ENCODE assay signal across 1 cellular context in the genomic region with DNA sequence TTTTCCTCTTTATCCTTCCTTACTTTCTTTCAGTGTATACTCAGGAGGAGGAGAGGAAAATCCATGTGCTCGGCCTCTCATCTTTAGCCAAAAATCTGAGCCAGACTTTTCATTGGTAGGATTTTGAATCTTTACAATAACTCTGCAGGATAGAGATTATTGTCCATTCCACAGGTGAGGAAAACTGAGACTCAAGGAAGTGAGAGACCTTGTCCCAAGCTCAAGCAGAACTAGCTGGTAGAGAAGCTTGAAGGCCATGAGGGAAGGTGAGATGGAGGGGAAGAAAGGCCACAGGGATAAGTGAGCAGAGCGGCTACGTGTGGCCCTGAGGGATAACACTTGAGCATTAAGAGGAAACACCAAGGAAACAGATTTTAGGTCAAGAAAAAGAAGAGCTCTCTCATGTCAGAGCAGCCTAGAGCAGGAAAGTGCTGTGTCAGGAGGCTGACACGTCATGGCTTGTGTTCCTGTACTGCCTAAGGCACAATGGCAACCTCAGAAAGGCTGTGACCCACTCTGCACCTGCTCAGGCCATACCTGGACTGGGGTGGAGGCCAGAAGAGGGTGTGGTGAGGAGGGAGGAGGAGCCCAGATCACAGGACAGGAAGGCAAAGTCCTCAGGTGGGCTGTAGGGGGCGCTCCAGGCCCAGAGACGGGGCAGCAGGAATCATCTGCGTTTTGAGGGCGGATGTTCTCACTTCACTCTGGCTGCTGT.
TF ChIP-seq lines count a peak whose summit lies in the region.

No MANE protein-coding gene starts in this region.

TF ChIP-seq in K562, 482 proteins besides CTCF, POLR2A, EP300 and RAD21 (continued from another document and continues in another):
- TF ChIP-seq POLR2H (tag; IDR thresholded peaks at IDR 0.05; ENCODE audit: low read depth), result no peak
- TF ChIP-seq ZNF507 (tag; conservative IDR thresholded peaks at IDR 0.05), result no peak
- TF ChIP-seq ZSCAN32 (CRISPR knock-in tag; IDR thresholded peaks at IDR 0.05), result no peak
- TF ChIP-seq PML (IDR thresholded peaks at IDR 0.05; ENCODE audit: low read length), result no peak
- no peak for TF ChIP-seq HIVEP1 (CRISPR knock-in tag; IDR thresholded peaks at IDR 0.05)
- TF ChIP-seq RBM17 (IDR thresholded peaks at IDR 0.05; ENCODE audit: borderline replicate concordance, low read depth, low read length), result no peak
- no peak for TF ChIP-seq CLOCK (CRISPR knock-in tag; IDR thresholded peaks at IDR 0.05; ENCODE audit: borderline replicate concordance)
- TF ChIP-seq ZNF232 (CRISPR knock-in tag; IDR thresholded peaks at IDR 0.05), result no peak
- no peak for TF ChIP-seq ZNF668 (CRISPR knock-in tag; IDR thresholded peaks at IDR 0.05)
- no peak for TF ChIP-seq PCBP1 (IDR thresholded peaks at IDR 0.05; ENCODE audit: low read depth, low read length, poor library complexity, severe bottlenecking)
- peak in 1 of 3 experiments; percentile 39 for TF ChIP-seq YY1 (IDR thresholded peaks at IDR 0.05; ENCODE audit: borderline replicate concordance in 1 of 3, control insufficient read depth in 1 of 3, extremely low read depth in 1 of 3, insufficient read depth in 3 of 3, insufficient read length in 1 of 3, insufficient replicate concordance in 2 of 3, low read depth in 1 of 3, low read length in 2 of 3)
- TF ChIP-seq RFX7 (CRISPR knock-in tag; IDR thresholded peaks at IDR 0.05), result no peak
- TF ChIP-seq ZNF586 (CRISPR knock-in tag; conservative IDR thresholded peaks at IDR 0.05), result no peak
- TF ChIP-seq ZNF311 (CRISPR knock-in tag; IDR thresholded peaks at IDR 0.05), result no peak
- TF ChIP-seq, protein P1, sequence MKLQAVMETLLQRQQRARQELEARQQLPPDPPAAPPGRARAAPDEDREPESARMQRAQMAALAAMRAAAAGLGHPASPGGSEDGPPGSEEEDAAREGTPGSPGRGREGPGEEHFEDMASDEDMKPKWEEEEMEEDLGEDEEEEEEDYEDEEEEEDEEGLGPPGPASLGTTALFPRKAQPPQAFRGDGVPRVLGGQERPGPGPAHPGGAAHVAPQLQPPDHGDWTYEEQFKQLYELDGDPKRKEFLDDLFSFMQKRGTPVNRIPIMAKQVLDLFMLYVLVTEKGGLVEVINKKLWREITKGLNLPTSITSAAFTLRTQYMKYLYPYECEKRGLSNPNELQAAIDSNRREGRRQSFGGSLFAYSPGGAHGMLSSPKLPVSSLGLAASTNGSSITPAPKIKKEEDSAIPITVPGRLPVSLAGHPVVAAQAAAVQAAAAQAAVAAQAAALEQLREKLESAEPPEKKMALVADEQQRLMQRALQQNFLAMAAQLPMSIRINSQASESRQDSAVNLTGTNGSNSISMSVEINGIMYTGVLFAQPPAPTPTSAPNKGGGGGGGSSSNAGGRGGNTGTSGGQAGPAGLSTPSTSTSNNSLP (IDR thresholded peaks at IDR 0.05; ENCODE audit: borderline replicate concordance, low read depth, low read length), result no peak
- TF ChIP-seq RBFOX2 (IDR thresholded peaks at IDR 0.05; ENCODE audit: low read depth, low read length), result no peak
- no peak for TF ChIP-seq GATAD2B (IDR thresholded peaks at IDR 0.05; ENCODE audit: borderline replicate concordance)
- no peak for TF ChIP-seq TEAD2 (tag; IDR thresholded peaks at IDR 0.05)
- TF ChIP-seq JUND (IDR thresholded peaks at IDR 0.05; ENCODE audit: borderline replicate concordance, low read depth, low read length), result no peak
- TF ChIP-seq JUND (tag; IDR thresholded peaks at IDR 0.05; ENCODE audit: borderline replicate concordance, low read depth, low read length), result no peak; the same call in 2 of the 3 replicates
- no peak for TF ChIP-seq ETS2 (tag; IDR thresholded peaks at IDR 0.05; ENCODE audit: borderline replicate concordance, poor library complexity, severe bottlenecking)
- no peak for TF ChIP-seq SRF (CRISPR knock-in tag; IDR thresholded peaks at IDR 0.05)
- TF ChIP-seq HLTF (IDR thresholded peaks at IDR 0.05), result no peak
- no peak for TF ChIP-seq SUPT5H (IDR thresholded peaks at IDR 0.05)
- no peak for TF ChIP-seq RHOXF2B (CRISPR knock-in tag; conservative IDR thresholded peaks at IDR 0.05)
- TF ChIP-seq SMARCB1 (IDR thresholded peaks at IDR 0.05; ENCODE audit: insufficient read length, low read depth), result no peak
- TF ChIP-seq ID3 (CRISPR knock-in tag; IDR thresholded peaks at IDR 0.05), result no peak
- no peak for TF ChIP-seq ID3 (tag; IDR thresholded peaks at IDR 0.05)
- TF ChIP-seq PTRF (tag; IDR thresholded peaks at IDR 0.05), result no peak
- TF ChIP-seq, protein P2, sequence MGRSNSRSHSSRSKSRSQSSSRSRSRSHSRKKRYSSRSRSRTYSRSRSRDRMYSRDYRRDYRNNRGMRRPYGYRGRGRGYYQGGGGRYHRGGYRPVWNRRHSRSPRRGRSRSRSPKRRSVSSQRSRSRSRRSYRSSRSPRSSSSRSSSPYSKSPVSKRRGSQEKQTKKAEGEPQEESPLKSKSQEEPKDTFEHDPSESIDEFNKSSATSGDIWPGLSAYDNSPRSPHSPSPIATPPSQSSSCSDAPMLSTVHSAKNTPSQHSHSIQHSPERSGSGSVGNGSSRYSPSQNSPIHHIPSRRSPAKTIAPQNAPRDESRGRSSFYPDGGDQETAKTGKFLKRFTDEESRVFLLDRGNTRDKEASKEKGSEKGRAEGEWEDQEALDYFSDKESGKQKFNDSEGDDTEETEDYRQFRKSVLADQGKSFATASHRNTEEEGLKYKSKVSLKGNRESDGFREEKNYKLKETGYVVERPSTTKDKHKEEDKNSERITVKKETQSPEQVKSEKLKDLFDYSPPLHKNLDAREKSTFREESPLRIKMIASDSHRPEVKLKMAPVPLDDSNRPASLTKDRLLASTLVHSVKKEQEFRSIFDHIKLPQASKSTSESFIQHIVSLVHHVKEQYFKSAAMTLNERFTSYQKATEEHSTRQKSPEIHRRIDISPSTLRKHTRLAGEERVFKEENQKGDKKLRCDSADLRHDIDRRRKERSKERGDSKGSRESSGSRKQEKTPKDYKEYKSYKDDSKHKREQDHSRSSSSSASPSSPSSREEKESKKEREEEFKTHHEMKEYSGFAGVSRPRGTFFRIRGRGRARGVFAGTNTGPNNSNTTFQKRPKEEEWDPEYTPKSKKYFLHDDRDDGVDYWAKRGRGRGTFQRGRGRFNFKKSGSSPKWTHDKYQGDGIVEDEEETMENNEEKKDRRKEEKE (IDR thresholded peaks at IDR 0.05; ENCODE audit: borderline replicate concordance in 1 of 2, control insufficient read depth in 1 of 2, low read depth in 2 of 2, low read length in 1 of 2), result no peak
- TF ChIP-seq CBX8 (IDR thresholded peaks at IDR 0.05; ENCODE audit: borderline replicate concordance, extremely low read depth, low read depth, low read length, poor library complexity, severe bottlenecking), result no peak
- TF ChIP-seq TAL1 (IDR thresholded peaks at IDR 0.05), result no peak
- no peak for TF ChIP-seq GTF2F1 (IDR thresholded peaks at IDR 0.05; ENCODE audit: low read depth, low read length)
- TF ChIP-seq, protein P3, sequence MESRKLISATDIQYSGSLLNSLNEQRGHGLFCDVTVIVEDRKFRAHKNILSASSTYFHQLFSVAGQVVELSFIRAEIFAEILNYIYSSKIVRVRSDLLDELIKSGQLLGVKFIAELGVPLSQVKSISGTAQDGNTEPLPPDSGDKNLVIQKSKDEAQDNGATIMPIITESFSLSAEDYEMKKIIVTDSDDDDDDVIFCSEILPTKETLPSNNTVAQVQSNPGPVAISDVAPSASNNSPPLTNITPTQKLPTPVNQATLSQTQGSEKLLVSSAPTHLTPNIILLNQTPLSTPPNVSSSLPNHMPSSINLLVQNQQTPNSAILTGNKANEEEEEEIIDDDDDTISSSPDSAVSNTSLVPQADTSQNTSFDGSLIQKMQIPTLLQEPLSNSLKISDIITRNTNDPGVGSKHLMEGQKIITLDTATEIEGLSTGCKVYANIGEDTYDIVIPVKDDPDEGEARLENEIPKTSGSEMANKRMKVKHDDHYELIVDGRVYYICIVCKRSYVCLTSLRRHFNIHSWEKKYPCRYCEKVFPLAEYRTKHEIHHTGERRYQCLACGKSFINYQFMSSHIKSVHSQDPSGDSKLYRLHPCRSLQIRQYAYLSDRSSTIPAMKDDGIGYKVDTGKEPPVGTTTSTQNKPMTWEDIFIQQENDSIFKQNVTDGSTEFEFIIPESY (CRISPR knock-in tag; IDR thresholded peaks at IDR 0.05), result no peak
- no peak for TF ChIP-seq SETDB1 (IDR thresholded peaks at IDR 0.05; ENCODE audit: low read length)
- TF ChIP-seq, protein P4, sequence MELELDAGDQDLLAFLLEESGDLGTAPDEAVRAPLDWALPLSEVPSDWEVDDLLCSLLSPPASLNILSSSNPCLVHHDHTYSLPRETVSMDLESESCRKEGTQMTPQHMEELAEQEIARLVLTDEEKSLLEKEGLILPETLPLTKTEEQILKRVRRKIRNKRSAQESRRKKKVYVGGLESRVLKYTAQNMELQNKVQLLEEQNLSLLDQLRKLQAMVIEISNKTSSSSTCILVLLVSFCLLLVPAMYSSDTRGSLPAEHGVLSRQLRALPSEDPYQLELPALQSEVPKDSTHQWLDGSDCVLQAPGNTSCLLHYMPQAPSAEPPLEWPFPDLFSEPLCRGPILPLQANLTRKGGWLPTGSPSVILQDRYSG (tag; conservative IDR thresholded peaks at IDR 0.05; ENCODE audit: low read depth), result no peak
- no peak for TF ChIP-seq ZBTB26 (CRISPR knock-in tag; IDR thresholded peaks at IDR 0.05)
- TF ChIP-seq NFIC (IDR thresholded peaks at IDR 0.05), result no peak
- peak; percentile 57 for TF ChIP-seq RB1 (IDR thresholded peaks at IDR 0.05; ENCODE audit: low read depth)
- no peak for TF ChIP-seq YBX1 (IDR thresholded peaks at IDR 0.05)
- TF ChIP-seq ZBTB43 (CRISPR knock-in tag; IDR thresholded peaks at IDR 0.05), result no peak
- no peak for TF ChIP-seq CHD1 (IDR thresholded peaks at IDR 0.05; ENCODE audit: low read length)
- no peak for TF ChIP-seq RAD51 (IDR thresholded peaks at IDR 0.05; ENCODE audit: borderline replicate concordance, low read depth)
- no peak for TF ChIP-seq ZFX (CRISPR knock-in tag; IDR thresholded peaks at IDR 0.05)
- TF ChIP-seq NRF1 (conservative IDR thresholded peaks at IDR 0.05 in 1 of 2, IDR thresholded peaks at IDR 0.05 in 1 of 2), result peak in 1 of 2 experiments; percentile 51; a peak in 1 of 4 replicates
- TF ChIP-seq HEY1 (CRISPR knock-in tag; IDR thresholded peaks at IDR 0.05; ENCODE audit: borderline replicate concordance), result no peak
- no peak for TF ChIP-seq ZNF121 (CRISPR knock-in tag; conservative IDR thresholded peaks at IDR 0.05)
- no peak for TF ChIP-seq MXD1 (CRISPR knock-in tag; IDR thresholded peaks at IDR 0.05; ENCODE audit: borderline replicate concordance, poor library complexity, severe bottlenecking)
- TF ChIP-seq STAG1 (CRISPR knock-in tag; IDR thresholded peaks at IDR 0.05; ENCODE audit: borderline replicate concordance), result peak; percentile 55; the same call in 1 of the 2 replicates
- no peak for TF ChIP-seq POU5F1 (IDR thresholded peaks at IDR 0.05; ENCODE audit: borderline replicate concordance, low read depth, low read length, partially characterized antibody)
